35 cellular contexts compared by ENCODE assay signal in the genomic region with DNA sequence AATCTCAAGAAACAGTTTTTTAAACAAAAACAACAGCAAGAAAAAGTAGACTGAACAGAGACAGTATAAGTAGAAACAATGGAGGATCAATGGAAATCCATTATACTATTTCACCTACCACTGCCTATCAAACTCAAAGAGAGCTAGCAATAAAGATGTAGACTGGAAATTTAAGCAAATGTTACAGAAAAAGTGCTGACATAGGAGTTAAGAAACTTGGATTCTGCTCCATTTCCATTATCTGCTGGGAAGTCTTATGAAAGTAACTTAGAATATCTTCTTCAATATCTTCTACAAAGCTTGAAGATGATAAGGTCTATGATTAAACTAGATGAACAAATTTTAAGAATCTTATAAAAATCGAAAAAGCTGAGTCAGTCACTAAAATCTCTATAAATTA.
"Had no signal": no experiment of that assay in that cellular context is flagged by ENCODE, and none has a peak within 500 bp of the region (broad histone marks: within the 10 kb centered on the region; RNA-seq: fewer than 3 reads in every experiment).

No MANE protein-coding gene starts in this region.

- DNase-seq: Karpas-422, Kasumi-1, MG63, MM.1S, MV-4-11, NCI-H1048, NCI-H1092, NCI-H1092 treated with DMSO at 0.1 percent for 48 hours, NCI-H1105, NCI-H1105 treated with DMSO at 0.1 percent for 48 hours, NCI-H1417, NCI-H1417 treated with DMSO at 0.1 percent for 48 hours, NCI-H1436, NCI-H1436 treated with DMSO at 0.1 percent for 48 hours, NCI-H146, NCI-H1694, NCI-H1694 treated with DMSO at 0.1 percent for 48 hours, NCI-H187, NCI-H187 treated with DMSO at 0.1 percent for 48 hours, NCI-H1930, NCI-H2029, NCI-H2029 treated with DMSO at 0.1 percent for 48 hours, NCI-H2081, NCI-H2081 treated with DMSO at 0.1 percent for 48 hours, NCI-H2107, NCI-H2171, NCI-H2171 treated with DMSO at 0.1 percent for 48 hours, NCI-H2227 treated with DMSO at 0.1 percent for 48 hours, NCI-H226, NCI-H345, NCI-H446, NCI-H446 treated with DMSO at 0.1 percent for 48 hours, NCI-H510A, NCI-H510A treated with DMSO at 0.1 percent for 48 hours, NCI-H524 had no signal

- H3K36me3 ChIP-seq: MG63 had no signal

- H3K9me3 ChIP-seq: MG63 had no signal

- H3K27me3 ChIP-seq: MG63 had no signal

- H3K4me3 ChIP-seq: MG63 had no signal
